12 cellular contexts compared by ENCODE assay signal in the genomic region with DNA sequence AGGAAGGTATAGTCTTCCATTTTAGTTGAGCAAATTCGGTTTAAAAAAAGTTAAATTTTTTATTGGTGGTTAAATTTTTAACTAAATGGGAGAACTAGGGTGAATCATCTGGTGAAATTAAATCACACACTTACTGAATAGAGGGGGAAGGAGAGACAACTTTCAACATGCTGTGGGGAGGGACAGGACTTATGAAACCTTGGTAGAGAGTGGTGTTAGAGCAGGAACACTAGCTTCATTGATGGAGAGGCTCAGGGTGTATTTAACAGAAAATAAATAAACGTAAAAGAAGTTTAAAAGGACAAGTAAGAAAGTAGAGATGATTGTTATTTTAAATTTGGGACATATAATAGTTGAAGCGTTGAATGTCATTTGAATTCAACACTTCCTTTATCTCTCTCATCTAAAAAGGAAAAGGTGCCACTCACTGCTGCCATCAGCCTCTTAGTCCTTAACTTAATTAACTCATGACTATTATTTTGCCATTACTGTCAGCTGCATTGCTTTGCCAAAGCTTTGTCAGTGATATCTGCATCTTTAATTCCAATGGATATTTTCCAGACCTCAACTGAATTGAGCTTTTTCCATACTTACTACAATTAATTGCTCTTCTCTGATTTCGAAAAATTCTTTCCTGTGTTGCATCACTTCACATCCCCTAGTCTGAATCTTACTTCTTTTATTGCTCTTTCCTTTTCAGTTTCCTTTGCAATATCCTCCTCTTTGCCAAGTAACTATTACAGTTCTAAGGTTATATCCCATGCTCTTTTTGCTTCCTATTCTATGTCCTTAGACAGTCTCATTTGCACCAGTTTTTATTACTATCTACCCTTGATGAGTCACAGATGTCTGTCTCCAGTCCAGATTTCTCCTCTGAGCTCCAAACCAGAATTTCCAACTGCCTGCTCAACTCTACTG.
DNase-seq lines count a peak whose midpoint lies in the region; ATAC-seq and TF ChIP-seq lines count a peak whose summit lies in the region.
"Had no signal": no experiment of that assay in that cellular context is flagged by ENCODE, and none has a peak within 500 bp of the region (broad histone marks: within the 10 kb centered on the region; RNA-seq: fewer than 3 reads in every experiment).

No MANE protein-coding gene starts in this region.

- H3K36me3 ChIP-seq in neutrophil (no peaks in the 10 kb centered on the region), H7 (replicated peaks; ENCODE audit: control insufficient read depth, insufficient read depth, low read length) (no peaks in the 10 kb centered on the region)

- H3K4me1 ChIP-seq in neutrophil (ENCODE audit: control insufficient read depth in 1 of 2, insufficient read depth in 1 of 2, low read depth in 1 of 2, low read length in 1 of 2) = peaks cover 41 to 53% of the 10 kb centered on the region in 2 experiments
- H3K4me1 ChIP-seq: testis had no signal

- DNase-seq in Daoy (ENCODE audit: low read depth) = peak; percentile 9
- DNase-seq in NOMO-1 treated with DMSO at 0.1 percent for 48 hours (lab: John Stamatoyannopoulos, UW; ENCODE audit: unreplicated experiment) = peak; percentile 77
- DNase-seq in epidermal melanocyte (ENCODE audit: insufficient read length, low spot score) = peak; percentile 24
- no peak for DNase-seq in glomerular visceral epithelial cell (ENCODE audit: extremely low spot score)
- no peak for DNase-seq in H7
- DNase-seq in activated CD8-positive, alpha-beta memory T cell treated with anti-CD3 and anti-CD28 coated beads, Interleukin-2, amount 50 U/mL, for 48 hours = no peak
- DNase-seq: activated T-cell treated with anti-CD3 and anti-CD28 coated beads, Interleukin-2, amount 50 U/mL, for 72 hours; NCI-H510A treated with DMSO at 0.1 percent for 48 hours; T-helper 9 cell; testis had no signal

- no peak for ATAC-seq in GM18861 (IDR thresholded peaks at IDR 0.05; ENCODE audit: unreplicated experiment)
- ATAC-seq: activated T-cell treated with anti-CD3 and anti-CD28 coated beads, Interleukin-2, amount 50 U/mL, for 72 hours had no signal

- H3K4me3 ChIP-seq in neutrophil (ENCODE audit: low read depth in 1 of 2, low read length in 1 of 2) (no peak overlapping the region), H7 (ENCODE audit: insufficient read depth, low read depth, low read length) (no peak overlapping the region)
- H3K4me3 ChIP-seq: testis had no signal

- H3K27me3 ChIP-seq in neutrophil (no peaks in the 10 kb centered on the region), H7 (ENCODE audit: control insufficient read depth, insufficient read depth, low read length) (no peaks in the 10 kb centered on the region)
- H3K27me3 ChIP-seq: testis had no signal

- no peak for TF ChIP-seq CTCF in neutrophil (IDR thresholded peaks at IDR 0.05)

- peak overlapping the region; percentile 74 for H3K27ac ChIP-seq in neutrophil
- H3K27ac ChIP-seq: testis had no signal

- no peaks in the 10 kb centered on the region for H3K9me3 ChIP-seq in neutrophil
- H3K9me3 ChIP-seq: testis had no signal

Comparison
In these comparisons a context has a peak if more than half of its experiments do, and no peak if none do; other contexts are left out.
1. DNase-seq: peak in Daoy (single experiment), NOMO-1 treated with DMSO at 0.1 percent for 48 hours (single experiment) and epidermal melanocyte (single experiment); none in glomerular visceral epithelial cell (single experiment), H7 (single experiment) and activated CD8-positive, alpha-beta memory T cell treated with anti-CD3 and anti-CD28 coated beads, Interleukin-2, amount 50 U/mL, for 48 hours (single experiment).